ENCODE assay signal across 21 cellular contexts in the genomic region with DNA sequence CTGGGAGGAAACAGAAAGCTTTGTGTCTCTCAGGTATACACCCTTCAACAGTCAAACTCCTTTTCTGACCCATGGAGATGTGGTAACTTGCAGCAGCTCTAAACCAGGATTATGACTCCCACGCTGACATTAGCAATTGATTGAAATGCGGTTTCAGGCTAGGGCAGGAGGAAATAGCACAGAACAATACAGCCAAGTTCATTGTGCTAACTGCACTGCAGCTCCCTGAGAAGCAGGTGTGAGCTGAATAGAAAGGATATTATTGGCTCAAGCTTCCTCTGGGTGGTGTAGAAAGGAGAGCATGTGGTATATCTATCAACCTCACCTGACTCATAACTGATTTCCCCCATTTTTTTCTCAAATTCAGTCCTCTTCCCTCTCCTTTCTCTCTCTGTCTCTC.
DNase-seq lines count a peak whose midpoint lies in the region; ATAC-seq, FAIRE-seq and TF ChIP-seq lines count a peak whose summit lies in the region.
"Had no signal": no experiment of that assay in that cellular context is flagged by ENCODE, and none has a peak within 500 bp of the region (broad histone marks: within the 10 kb centered on the region; RNA-seq: fewer than 3 reads in every experiment).

No MANE protein-coding gene starts in this region.

- no peaks in the 10 kb centered on the region for H3K27me3 ChIP-seq in KMS-11 (ENCODE audit: insufficient read depth, low read depth)
- H3K27me3 ChIP-seq in keratinocyte (ENCODE audit: control insufficient read depth, extremely low read depth, insufficient read depth, low read length): no peaks in the 10 kb centered on the region
- H3K27me3 ChIP-seq: BLaER1, dorsolateral prefrontal cortex, spleen, tibial nerve had no signal

- H3K4me1 ChIP-seq in KMS-11 (ENCODE audit: low read depth, poor library complexity, severe bottlenecking) (peaks cover 9% of the 10 kb centered on the region), keratinocyte (ENCODE audit: control insufficient read depth, extremely low read depth, insufficient read depth, low read length) (peaks cover 29% of the 10 kb centered on the region)
- H3K4me1 ChIP-seq: BLaER1, spleen, tibial nerve had no signal

- H3K36me3 Mint-ChIP-seq in T-cell: no peaks in the 10 kb centered on the region
- H3K36me3 Mint-ChIP-seq: brain; naive B cell; stimulated activated effector memory CD8-positive, alpha-beta T cell treated with anti-CD3 and anti-CD28 coated beads, Interleukin-12 subunit alpha, Interleukin-12 subunit beta, amount 100 ng/mL, for 72 hours had no signal

- H3K36me3 ChIP-seq in KMS-11 (ENCODE audit: insufficient read depth) (no peaks in the 10 kb centered on the region), keratinocyte (ENCODE audit: control insufficient read depth in 2 of 2, extremely low read depth in 1 of 2, insufficient read depth in 2 of 2, low read length in 2 of 2) (no peaks in the 10 kb centered on the region)
- H3K36me3 ChIP-seq: BLaER1, spleen, tibial nerve had no signal

- H3K27ac ChIP-seq in KMS-11: no peak overlapping the region; the same call in 1 of the 2 replicates
- H3K27ac ChIP-seq in keratinocyte (ENCODE audit: control insufficient read depth, insufficient read depth, low read length): peak overlapping the region; percentile 37
- H3K27ac ChIP-seq: BLaER1, dorsolateral prefrontal cortex, spleen, tibial nerve had no signal

- no peaks in the 10 kb centered on the region for H4K20me1 ChIP-seq in KMS-11 (ENCODE audit: insufficient read depth)
- no peaks in the 10 kb centered on the region for H4K20me1 ChIP-seq in keratinocyte (ENCODE audit: control insufficient read depth, extremely low read depth, insufficient read depth, low read length)
- H4K20me1 ChIP-seq: BLaER1 had no signal

- H3K9me3 Mint-ChIP-seq in T-cell: peaks cover 7 to 13% (median 9%) of the 10 kb centered on the region in 3 donors
- H3K9me3 Mint-ChIP-seq: activated CD4-positive, alpha-beta T cell treated with anti-CD3 and anti-CD28 coated beads, Interleukin-2, amount 10 ng/mL, durations not matched to agents 24 days and 14 days; brain; HFFc6 had no signal

- POLR2A ChIA-PET in T-cell (lab: Charles Lee): no interaction called here

- peak; percentile 98 for FAIRE-seq in keratinocyte (lab: Jason Lieb, UNC)

- H3K4me2 ChIP-seq in KMS-11 (0 out of 2 replicates have a peak overlapping the region, but pooled peaks have one; percentile 6), keratinocyte (ENCODE audit: control insufficient read depth, extremely low read depth, insufficient read depth, low read depth, low read length) (peak overlapping the region; percentile 51)
- H3K4me2 ChIP-seq: BLaER1 had no signal

- dilution Hi-C loops in keratinocyte (cut with MboI; ENCODE audit: extremely low pct_ligation_motif_present, low sequenced_read_pairs): no loop called here

- peak; percentile 48 for DNase-seq in astrocyte of the hippocampus (ENCODE audit: low read depth, low spot score)
- peak; percentile 26 for DNase-seq in keratinocyte (ENCODE audit: low read depth, low spot score)
- DNase-seq in T-cell: no peak
- DNase-seq in NCI-H2196 treated with DMSO at 0.1 percent for 48 hours (lab: John Stamatoyannopoulos, UW; ENCODE audit: unreplicated experiment): no peak
- DNase-seq: activated CD4-positive, alpha-beta T cell treated with anti-CD3 and anti-CD28 coated beads, Interleukin-2, amount 10 ng/mL, durations not matched to agents 24 days and 14 days; activated naive CD4-positive, alpha-beta T cell treated with anti-CD3 and anti-CD28 coated beads for 36 hours; DMS 273 treated with DMSO at 0.1 percent for 48 hours; dorsolateral prefrontal cortex; HFFc6; hypothalamus; naive B cell; NCI-H226; spleen had no signal

- H3K79me2 ChIP-seq in KMS-11 (ENCODE audit: insufficient read depth, low read depth): no peaks in the 10 kb centered on the region
- H3K79me2 ChIP-seq in keratinocyte (ENCODE audit: control insufficient read depth, insufficient read depth, low read length): no peaks in the 10 kb centered on the region

- H3K27ac Mint-ChIP-seq in T-cell: no peak overlapping the region
- H3K27ac Mint-ChIP-seq: activated CD4-positive, alpha-beta T cell treated with anti-CD3 and anti-CD28 coated beads, Interleukin-2, amount 10 ng/mL, durations not matched to agents 24 days and 14 days; activated naive CD4-positive, alpha-beta T cell treated with anti-CD3 and anti-CD28 coated beads for 36 hours; brain; HFFc6; naive B cell; stimulated activated effector memory CD8-positive, alpha-beta T cell treated with anti-CD3 and anti-CD28 coated beads, Interleukin-12 subunit alpha, Interleukin-12 subunit beta, amount 100 ng/mL, for 72 hours had no signal

- H3K4me3 Mint-ChIP-seq in T-cell: no peak overlapping the region
- H3K4me3 Mint-ChIP-seq: activated CD4-positive, alpha-beta T cell treated with anti-CD3 and anti-CD28 coated beads, Interleukin-2, amount 10 ng/mL, durations not matched to agents 24 days and 14 days; activated naive CD4-positive, alpha-beta T cell treated with anti-CD3 and anti-CD28 coated beads for 36 hours; brain; HFFc6; naive B cell; stimulated activated effector memory CD8-positive, alpha-beta T cell treated with anti-CD3 and anti-CD28 coated beads, Interleukin-12 subunit alpha, Interleukin-12 subunit beta, amount 100 ng/mL, for 72 hours had no signal

- H3K4me3 ChIP-seq in KMS-11 (IDR thresholded peaks at IDR 0.05; ENCODE audit: insufficient read depth, low read depth, low read length) (no peak overlapping the region), keratinocyte (ENCODE audit: control insufficient read depth in 2 of 3, extremely low read depth in 1 of 3, insufficient read depth in 2 of 3, low read depth in 1 of 3, low read length in 3 of 3) (peak overlapping the region in 1 of 3 experiments; percentile 2)
- H3K4me3 ChIP-seq: BLaER1, dorsolateral prefrontal cortex, spleen, tibial nerve had no signal

- ATAC-seq in GM18909 (IDR thresholded peaks at IDR 0.05; ENCODE audit: poor library complexity, unreplicated experiment) (peak; percentile 46), HG03520 (IDR thresholded peaks at IDR 0.05; ENCODE audit: unreplicated experiment) (no peak), HG03039 (IDR thresholded peaks at IDR 0.05; ENCODE audit: unreplicated experiment) (no peak), T-cell (replicated peaks in 1 of 4) (no peak)
- ATAC-seq: stimulated activated effector memory CD8-positive, alpha-beta T cell treated with anti-CD3 and anti-CD28 coated beads, Interleukin-12 subunit alpha, Interleukin-12 subunit beta, amount 100 ng/mL, for 72 hours had no signal

- H3K4me1 Mint-ChIP-seq in T-cell: no peaks in the 10 kb centered on the region
- H3K4me1 Mint-ChIP-seq: activated CD4-positive, alpha-beta T cell treated with anti-CD3 and anti-CD28 coated beads, Interleukin-2, amount 10 ng/mL, durations not matched to agents 24 days and 14 days; naive B cell; stimulated activated effector memory CD8-positive, alpha-beta T cell treated with anti-CD3 and anti-CD28 coated beads, Interleukin-12 subunit alpha, Interleukin-12 subunit beta, amount 100 ng/mL, for 72 hours had no signal

- no peak for TF ChIP-seq CTCF in KMS-11 (conservative IDR thresholded peaks at IDR 0.05; ENCODE audit: low read depth, low read length)
- no peak for TF ChIP-seq CTCF in keratinocyte (optimal IDR thresholded peaks at IDR 0.05 in 1 of 3, IDR thresholded peaks at IDR 0.05 in 1 of 3, conservative IDR thresholded peaks at IDR 0.05 in 1 of 3; ENCODE audit: extremely low read depth in 1 of 3, insufficient read depth in 2 of 3, low read length in 3 of 3)

- H2AFZ ChIP-seq in KMS-11 (ENCODE audit: low read depth) (no peak overlapping the region), keratinocyte (ENCODE audit: control insufficient read depth, low read length) (peak overlapping the region; percentile 59)

- no peaks in the 10 kb centered on the region for H3K9me1 ChIP-seq in keratinocyte (ENCODE audit: control insufficient read depth, extremely low read depth, insufficient read depth, low read length)

- CTCF ChIA-PET in T-cell (lab: Charles Lee): no interaction called here

- H3K9me3 ChIP-seq in keratinocyte (ENCODE audit: control insufficient read depth, low read depth, low read length): no peaks in the 10 kb centered on the region
- H3K9me3 ChIP-seq: BLaER1, spleen, tibial nerve had no signal

- no peak overlapping the region for H3K9ac ChIP-seq in KMS-11
- no peak overlapping the region for H3K9ac ChIP-seq in keratinocyte (ENCODE audit: control insufficient read depth, extremely low read depth, insufficient read depth, low read length)
- H3K9ac ChIP-seq: BLaER1 had no signal

- no peaks in the 10 kb centered on the region for H3K27me3 Mint-ChIP-seq in T-cell
- H3K27me3 Mint-ChIP-seq: activated CD4-positive, alpha-beta T cell treated with anti-CD3 and anti-CD28 coated beads, Interleukin-2, amount 10 ng/mL, durations not matched to agents 24 days and 14 days; naive B cell had no signal

Comparison
In these comparisons a context has a peak if more than half of its experiments do, and no peak if none do; other contexts are left out.
1. DNase-seq: peak in astrocyte of the hippocampus (single experiment) and keratinocyte (single experiment); none in T-cell (0 of 34) and NCI-H2196 treated with DMSO at 0.1 percent for 48 hours (single experiment).